In the genomic region with DNA sequence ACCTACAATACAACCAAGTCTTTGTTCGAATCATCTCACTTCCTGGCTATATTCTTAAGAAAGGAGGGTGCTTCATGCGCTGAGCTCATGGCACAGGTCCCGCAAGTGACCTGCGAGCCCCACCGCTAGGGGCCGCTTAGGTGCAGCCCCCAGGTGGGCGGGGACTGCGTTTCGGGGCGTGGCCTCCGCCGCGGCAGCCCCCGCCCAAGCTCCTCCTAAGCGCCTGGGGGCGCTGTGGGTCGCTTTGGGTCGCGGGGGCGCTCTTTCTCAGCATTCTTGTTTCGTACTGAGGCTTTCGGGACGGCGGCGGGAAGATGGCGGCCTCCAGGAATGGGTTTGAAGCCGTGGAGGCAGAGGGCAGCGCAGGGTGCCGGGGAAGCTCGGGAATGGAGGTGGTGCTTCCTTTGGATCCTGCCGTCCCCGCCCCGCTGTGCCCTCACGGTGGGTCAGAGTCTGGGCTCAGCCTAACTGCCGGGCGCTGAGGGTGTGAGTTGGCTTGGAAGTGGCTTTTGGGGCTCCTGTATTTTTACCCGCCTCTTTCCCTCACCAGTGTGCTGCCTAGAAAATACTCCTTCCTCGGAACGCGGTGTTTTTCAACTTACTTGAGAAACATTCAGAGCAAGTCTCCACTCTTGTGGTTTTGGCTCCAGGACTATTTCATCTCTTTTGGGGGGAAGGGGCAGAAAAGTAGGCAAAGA, we compare ENCODE assay signal across 8 cellular contexts. TPM values are rescaled to one million over a fixed set of nuclear protein-coding genes. Genes with fewer than 3 reads are reported as not detected.
DNase-seq lines count a peak whose midpoint lies in the region; ATAC-seq and TF ChIP-seq lines count a peak whose summit lies in the region.

A gene with protein sequence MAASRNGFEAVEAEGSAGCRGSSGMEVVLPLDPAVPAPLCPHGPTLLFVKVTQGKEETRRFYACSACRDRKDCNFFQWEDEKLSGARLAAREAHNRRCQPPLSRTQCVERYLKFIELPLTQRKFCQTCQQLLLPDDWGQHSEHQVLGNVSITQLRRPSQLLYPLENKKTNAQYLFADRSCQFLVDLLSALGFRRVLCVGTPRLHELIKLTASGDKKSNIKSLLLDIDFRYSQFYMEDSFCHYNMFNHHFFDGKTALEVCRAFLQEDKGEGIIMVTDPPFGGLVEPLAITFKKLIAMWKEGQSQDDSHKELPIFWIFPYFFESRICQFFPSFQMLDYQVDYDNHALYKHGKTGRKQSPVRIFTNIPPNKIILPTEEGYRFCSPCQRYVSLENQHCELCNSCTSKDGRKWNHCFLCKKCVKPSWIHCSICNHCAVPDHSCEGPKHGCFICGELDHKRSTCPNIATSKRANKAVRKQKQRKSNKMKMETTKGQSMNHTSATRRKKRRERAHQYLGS (plus strand): TSS at position 279 of the 698 bp plus-strand sequence. CDS start 36 bp downstream, at position 315.

- no peaks in the 10 kb centered on the region for H3K9me2 ChIP-seq in PC-3 (replicated peaks; ENCODE audit: low read length)

- H4K20me1 ChIP-seq in PC-3 (ENCODE audit: low read length): no peaks in the 10 kb centered on the region

- peak; percentile 25 for DNase-seq in DMS79 (lab: John Stamatoyannopoulos, UW)
- peak; percentile 90 for DNase-seq in Jurkat, Clone E6-1 (ENCODE audit: low read depth, low spot score)
- DNase-seq in PC-3: peak; percentile 83
- DNase-seq in activated T-cell treated with anti-CD3 and anti-CD28 coated beads for 48 hours (ENCODE audit: low read depth): peak; percentile 84
- peak; percentile 90 for DNase-seq in myocyte (ENCODE audit: low read depth)
- peak; percentile 72 to 75 for DNase-seq in stimulated activated CD8-positive, alpha-beta memory T cell treated with anti-CD3 and anti-CD28 coated beads, Interleukin-7, amount 100 ng/mL, for 48 hours (ENCODE audit: extremely low read depth in 1 of 2, low read depth in 1 of 2)

- H3K36me3 ChIP-seq in PC-3 (ENCODE audit: low read depth, low read length): no peaks in the 10 kb centered on the region

- POLR2A ChIA-PET in PC-3 (lab: Charles Lee; ENCODE audit: unreplicated experiment): interaction anchor here (0.5 to 0.9 kb wide), 9 partner anchors 8 to 926 kb away, joined by 3 to 6 read pairs (median 4); a partner anchor contains a TSS

- H3K4me3 ChIP-seq in Jurkat, Clone E6-1 (ENCODE audit: low read length): peak within 1 kb of the TSS; percentile 68
- peak within 1 kb of the TSS; percentile 91 for H3K4me3 ChIP-seq in PC-3 (ENCODE audit: low read length)

- BruUV-seq in PC-3 (replicated peaks; lab: Mats Ljungman, UMichigan): TSS peak; percentile 76

- intact Hi-C loops in PC-3 (cut with micrococcal nuclease): loop anchor here (1.0 to 5.0 kb wide), 4 partner anchors 28 to 150 kb away; a partner anchor contains a TSS

- no peaks in the 10 kb centered on the region for H3K27me3 ChIP-seq in PC-3 (ENCODE audit: low read length)

- ATAC-seq in GM21619 (IDR thresholded peaks at IDR 0.05; ENCODE audit: unreplicated experiment) (peak; percentile 75), PC-3 (peak; percentile 92), esophagus mucosa (peak; percentile 100)

- H3K4me1 ChIP-seq in PC-3 (ENCODE audit: insufficient read depth, low read length): peaks cover 13% of the 10 kb centered on the region; the same call in 1 of the 2 replicates

- CTCF ChIA-PET in PC-3 (lab: Charles Lee): interaction anchor here (0.6 to 1.8 kb wide), 13 partner anchors 13 to 455 kb away, joined by 3 to 12 read pairs (median 4); a partner anchor contains a TSS

- H2AFZ ChIP-seq in PC-3 (ENCODE audit: low read length): peak within 1 kb of the TSS; percentile 85

- H3K9ac ChIP-seq in PC-3 (ENCODE audit: low read length): peak within 1 kb of the TSS; percentile 86

- H3K9me3 ChIP-seq in PC-3 (ENCODE audit: low read length): no peaks in the 10 kb centered on the region

- H3F3A ChIP-seq in PC-3 (ENCODE audit: low read length, unreplicated experiment): no peaks in the 10 kb centered on the region

- H3K27ac ChIP-seq in PC-3 (ENCODE audit: low read length): peak within 1 kb of the TSS; percentile 48

- H3K4me2 ChIP-seq in PC-3 (ENCODE audit: low read length): peak within 1 kb of the TSS; percentile 91

- H3K79me2 ChIP-seq in PC-3 (ENCODE audit: low read length): peaks cover 17% of the 10 kb centered on the region

- TF ChIP-seq CTCF in PC-3 (conservative IDR thresholded peaks at IDR 0.05; ENCODE audit: low read depth, low read length): peak; percentile 95

RNA-seq across cellular contexts. Expression of the gene that starts here (rescaled TPM):
- polyA plus RNA-seq in Jurkat, Clone E6-1 (2012; ENCODE audit: insufficient read depth, insufficient read length): 10.6 TPM
- total RNA-seq in PC-3 (2014; rRNA removed): 6.5 and 6.8 TPM in 2 replicates
- total RNA-seq in esophagus mucosa: 4.6 TPM
- 12.3 and 14.0 TPM in 2 replicates for total RNA-seq in myocyte
- 6.4 TPM for polyA plus RNA-seq in myocyte (2012)

Comparison
In these comparisons a context has a peak if more than half of its experiments do, and no peak if none do; other contexts are left out.
1. Peak in every context shown above with its lines: DNase-seq, ATAC-seq, H3K4me3 ChIP-seq and H3K27ac ChIP-seq.
2. DNase-seq: peak in every context shown above with its lines; median percentile 90 in Jurkat, Clone E6-1; 90 in myocyte; 84 in activated T-cell treated with anti-CD3 and anti-CD28 coated beads for 48 hours; 83 in PC-3; 74 in stimulated activated CD8-positive, alpha-beta memory T cell treated with anti-CD3 and anti-CD28 coated beads, Interleukin-7, amount 100 ng/mL, for 48 hours; 25 in DMS79.